Comparison of ENCODE assay signal across 19 cellular contexts in genomic region chr17:66670211-66670610, GRCh38.
DNase-seq lines count a peak whose midpoint lies in the region; ATAC-seq lines count a peak whose summit lies in the region.
"Had no signal": no experiment of that assay in that cellular context is flagged by ENCODE, and none has a peak within 500 bp of the region (broad histone marks: within the 10 kb centered on the region; RNA-seq: fewer than 3 reads in every experiment).

No MANE protein-coding gene starts in this region.

- ATAC-seq in T-helper 17 cell (no peak), HG03108 (IDR thresholded peaks at IDR 0.05; ENCODE audit: unreplicated experiment) (no peak)
- no peak for ATAC-seq in naive thymus-derived CD8-positive, alpha-beta T cell

- no peaks in the 10 kb centered on the region for H3K27me3 Mint-ChIP-seq in T-helper 17 cell
- H3K27me3 Mint-ChIP-seq in naive thymus-derived CD8-positive, alpha-beta T cell = no peaks in the 10 kb centered on the region

- peaks cover 5% of the 10 kb centered on the region for H3K36me3 Mint-ChIP-seq in T-helper 17 cell (ENCODE audit: low read depth)
- H3K36me3 Mint-ChIP-seq in naive thymus-derived CD8-positive, alpha-beta T cell = peaks cover 0 to 11% (median 0%) of the 10 kb centered on the region in 3 donors

- peak overlapping the region; percentile 99 for H3K27ac Mint-ChIP-seq in T-helper 17 cell
- peak overlapping the region in 7 of 10 donors; percentile 6 to 66 (median 48) for H3K27ac Mint-ChIP-seq in naive thymus-derived CD8-positive, alpha-beta T cell

- H3K4me3 Mint-ChIP-seq in T-helper 17 cell = peak overlapping the region; percentile 19
- peak overlapping the region in 2 of 10 donors; percentile 13 to 33 for H3K4me3 Mint-ChIP-seq in naive thymus-derived CD8-positive, alpha-beta T cell

- peaks cover 0 to 4% (median 0%) of the 10 kb centered on the region in 9 donors for H3K9me3 Mint-ChIP-seq in naive thymus-derived CD8-positive, alpha-beta T cell

- H3K4me1 Mint-ChIP-seq in T-helper 17 cell = peaks cover 63% of the 10 kb centered on the region
- H3K4me1 Mint-ChIP-seq in naive thymus-derived CD8-positive, alpha-beta T cell = peaks cover 52 to 89% (median 82%) of the 10 kb centered on the region in 4 donors

- POLR2A ChIA-PET in naive thymus-derived CD8-positive, alpha-beta T cell (lab: Charles Lee) = no interaction called here

- no peaks in the 10 kb centered on the region for H3K9me3 ChIP-seq in T-helper 17 cell (ENCODE audit: control insufficient read depth, low read length, poor library complexity, severe bottlenecking)

- DNase-seq in SKM-1 treated with dmso at 0.1 percent for 144 hours (lab: John Stamatoyannopoulos, UW; ENCODE audit: unreplicated experiment) (peak; percentile 12), SKM-1 (lab: John Stamatoyannopoulos, UW; ENCODE audit: unreplicated experiment) (no peak), Kasumi-1 (lab: John Stamatoyannopoulos, UW) (peak; percentile 83 to 89), T-helper 17 cell (no peak), COLO668 (lab: John Stamatoyannopoulos, UW; ENCODE audit: unreplicated experiment) (no peak)
- no peak for DNase-seq in naive thymus-derived CD8-positive, alpha-beta T cell
- no peak for DNase-seq in stimulated activated CD4-positive, alpha-beta T cell treated with anti-CD3 and anti-CD28 coated beads, Interleukin-1b, Interleukin-23, amount 100 ng/mL, for 48 hours
- DNase-seq: C1 segment of cervical spinal cord, Calu3, DMS53, H7, IMR-90, NCI-H1092, NCI-H1694, NCI-H2227 treated with DMSO at 0.1 percent for 48 hours, NCI-H524, SHP77 treated with DMSO at 0.1 percent for 48 hours, SW 1271 had no signal

Comparison
In these comparisons a context has a peak if more than half of its experiments do, and no peak if none do; other contexts are left out.
1. DNase-seq: peak in SKM-1 treated with dmso at 0.1 percent for 144 hours (single experiment) and Kasumi-1 (2 of 2); none in SKM-1 (single experiment), T-helper 17 cell (0 of 3), naive thymus-derived CD8-positive, alpha-beta T cell (0 of 10), COLO668 (single experiment) and stimulated activated CD4-positive, alpha-beta T cell treated with anti-CD3 and anti-CD28 coated beads, Interleukin-1b, Interleukin-23, amount 100 ng/mL, for 48 hours (single experiment).